9 cellular contexts compared by ENCODE assay signal in genomic region chrX:135086197-135086854, GRCh38. TPM values are rescaled to one million over a fixed set of nuclear protein-coding genes. Genes with fewer than 3 reads are reported as not detected.
DNase-seq lines count a peak whose midpoint lies in the region; ATAC-seq and TF ChIP-seq lines count a peak whose summit lies in the region.
"Had no signal": no experiment of that assay in that cellular context is flagged by ENCODE, and none has a peak within 500 bp of the region (broad histone marks: within the 10 kb centered on the region; RNA-seq: fewer than 3 reads in every experiment).

No MANE protein-coding gene starts in this region.

- ATAC-seq in left lobe of liver: peak; percentile 94

- TF ChIP-seq POLR2A in tibial nerve (IDR thresholded peaks at IDR 0.05): no peak

- H3K4me3 ChIP-seq in A673 (ENCODE audit: low read depth, low read length, poor library complexity, severe bottlenecking): no peak overlapping the region
- no peak overlapping the region for H3K4me3 ChIP-seq in HEK293 (ENCODE audit: low read depth, low read length)
- H3K4me3 ChIP-seq in tibial nerve: no peak overlapping the region

- DNase-seq in A673 (ENCODE audit: low spot score) (peak; percentile 61), GM10266 (ENCODE audit: extremely low spot score) (peak; percentile 24), NAMALWA (ENCODE audit: low spot score) (peak; percentile 76), SKM-1 treated with dmso at 0.1 percent for 144 hours (lab: John Stamatoyannopoulos, UW; ENCODE audit: unreplicated experiment) (peak; percentile 31), left lobe of liver (ENCODE audit: low spot score) (no peak), tibial nerve (ENCODE audit: low spot score in 2 of 2) (peak in 1 of 2 donors; percentile 38)
- peak; percentile 54 for DNase-seq in central memory CD4-positive, alpha-beta T cell

- BruUV-seq in A673 (replicated peaks; lab: Mats Ljungman, UMichigan): no TSS peak

- intact Hi-C loops in A673 (cut with micrococcal nuclease; ENCODE audit: unreplicated experiment): loop anchor here (1.0 kb wide), 1 partner anchor 121 kb away; no protein-coding TSS in a partner anchor

- 6 to 14% methylated on average over 4 of the region's 4 CpGs for WGBS in tibial nerve, 2 donors

- no peaks in the 10 kb centered on the region for H3K27me3 ChIP-seq in A673 (replicated peaks; ENCODE audit: insufficient read depth, low read depth, low read length, poor library complexity)
- H3K27me3 ChIP-seq in tibial nerve: peaks cover 0 to 13% of the 10 kb centered on the region in 2 donors

- TF ChIP-seq EP300 in tibial nerve (IDR thresholded peaks at IDR 0.05): no peak

- H3K36me3 ChIP-seq in A673 (ENCODE audit: insufficient read depth, low read length, poor library complexity, severe bottlenecking): no peaks in the 10 kb centered on the region
- no peaks in the 10 kb centered on the region for H3K36me3 ChIP-seq in HEK293 (ENCODE audit: control insufficient read depth in 2 of 2, insufficient read depth in 1 of 2, low read length in 2 of 2)
- H3K36me3 ChIP-seq in tibial nerve: no peaks in the 10 kb centered on the region

- H3K27ac ChIP-seq in A673 (ENCODE audit: low read depth, low read length, poor library complexity, severe bottlenecking) (no peak overlapping the region), HEK293 (ENCODE audit: extremely low read depth, low read depth, low read length) (no peak overlapping the region), tibial nerve (no peak overlapping the region)
- H3K27ac ChIP-seq: HL-60 had no signal

- TF ChIP-seq CTCF in A673 (conservative IDR thresholded peaks at IDR 0.05; ENCODE audit: low read depth, low read length) (peak; percentile 79), GM10266 (IDR thresholded peaks at IDR 0.05; ENCODE audit: control insufficient read depth, insufficient read depth, low read depth, missing control alignments) (peak; percentile 45), HEK293 (tag by site-specific recombination; IDR thresholded peaks at IDR 0.05) (peak; percentile 11; the same call in 1 of the 2 replicates), tibial nerve (IDR thresholded peaks at IDR 0.05) (peak; percentile 42 to 53 (median 45))

- H3K9me3 ChIP-seq in A673 (ENCODE audit: low read depth, low read length, poor library complexity, severe bottlenecking) (no peaks in the 10 kb centered on the region), HEK293 (ENCODE audit: control insufficient read depth, insufficient read depth, low read depth, low read length) (no peaks in the 10 kb centered on the region), tibial nerve (no peaks in the 10 kb centered on the region)

- POLR2A ChIA-PET in A673 (lab: Charles Lee; ENCODE audit: low non-redundant PET) (no interaction called here), HEK293 (lab: Yijun Ruan, JAX) (interaction anchor here (0.9 kb wide), 1 partner anchor 34 kb away, joined by 3 read pairs; the partner anchor contains the start of gene RTL8A)

- H3K4me1 ChIP-seq in A673 (ENCODE audit: insufficient read depth, low read length, poor library complexity, severe bottlenecking) (no peaks in the 10 kb centered on the region), HEK293 (ENCODE audit: control insufficient read depth, insufficient read depth, low read length) (no peaks in the 10 kb centered on the region), tibial nerve (no peaks in the 10 kb centered on the region)

- CTCF ChIA-PET in A673 (lab: Charles Lee) (no interaction called here), HEK293 (lab: Yijun Ruan, JAX) (interaction anchor here (0.5 to 1.9 kb wide), 19 partner anchors 8 to 1723 kb away, joined by 3 to 8 read pairs (median 4); no protein-coding TSS in a partner anchor)

TF ChIP-seq in HEK293, 187 proteins besides CTCF, POLR2A, EP300 and RAD21 (continues in another document):
- TF ChIP-seq, protein P1, sequence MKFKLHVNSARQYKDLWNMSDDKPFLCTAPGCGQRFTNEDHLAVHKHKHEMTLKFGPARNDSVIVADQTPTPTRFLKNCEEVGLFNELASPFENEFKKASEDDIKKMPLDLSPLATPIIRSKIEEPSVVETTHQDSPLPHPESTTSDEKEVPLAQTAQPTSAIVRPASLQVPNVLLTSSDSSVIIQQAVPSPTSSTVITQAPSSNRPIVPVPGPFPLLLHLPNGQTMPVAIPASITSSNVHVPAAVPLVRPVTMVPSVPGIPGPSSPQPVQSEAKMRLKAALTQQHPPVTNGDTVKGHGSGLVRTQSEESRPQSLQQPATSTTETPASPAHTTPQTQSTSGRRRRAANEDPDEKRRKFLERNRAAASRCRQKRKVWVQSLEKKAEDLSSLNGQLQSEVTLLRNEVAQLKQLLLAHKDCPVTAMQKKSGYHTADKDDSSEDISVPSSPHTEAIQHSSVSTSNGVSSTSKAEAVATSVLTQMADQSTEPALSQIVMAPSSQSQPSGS (tag by site-specific recombination; IDR thresholded peaks at IDR 0.05; ENCODE audit: low read depth): no peak
- TF ChIP-seq ZBTB21 (tag by site-specific recombination; IDR thresholded peaks at IDR 0.05) (no peak), ZNF133 (tag by site-specific recombination; IDR thresholded peaks at IDR 0.05) (no peak), ZNF2 (tag by site-specific recombination; IDR thresholded peaks at IDR 0.05) (no peak), ZNF639 (tag by site-specific recombination; IDR thresholded peaks at IDR 0.05) (no peak), ZNF561 (tag by site-specific recombination; IDR thresholded peaks at IDR 0.05; ENCODE audit: borderline replicate concordance) (no peak), ZBTB17 (tag by site-specific recombination; IDR thresholded peaks at IDR 0.05) (0 out of 2 replicates have a peak, but pooled peaks have one; percentile 32), ZNF645 (tag by site-specific recombination; IDR thresholded peaks at IDR 0.05) (no peak), ZNF202 (tag by site-specific recombination; IDR thresholded peaks at IDR 0.05; ENCODE audit: borderline replicate concordance) (no peak), ZNF585B (tag by site-specific recombination; IDR thresholded peaks at IDR 0.05) (no peak)
- TF ChIP-seq, protein P2, sequence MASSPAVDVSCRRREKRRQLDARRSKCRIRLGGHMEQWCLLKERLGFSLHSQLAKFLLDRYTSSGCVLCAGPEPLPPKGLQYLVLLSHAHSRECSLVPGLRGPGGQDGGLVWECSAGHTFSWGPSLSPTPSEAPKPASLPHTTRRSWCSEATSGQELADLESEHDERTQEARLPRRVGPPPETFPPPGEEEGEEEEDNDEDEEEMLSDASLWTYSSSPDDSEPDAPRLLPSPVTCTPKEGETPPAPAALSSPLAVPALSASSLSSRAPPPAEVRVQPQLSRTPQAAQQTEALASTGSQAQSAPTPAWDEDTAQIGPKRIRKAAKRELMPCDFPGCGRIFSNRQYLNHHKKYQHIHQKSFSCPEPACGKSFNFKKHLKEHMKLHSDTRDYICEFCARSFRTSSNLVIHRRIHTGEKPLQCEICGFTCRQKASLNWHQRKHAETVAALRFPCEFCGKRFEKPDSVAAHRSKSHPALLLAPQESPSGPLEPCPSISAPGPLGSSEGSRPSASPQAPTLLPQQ (tag by site-specific recombination; IDR thresholded peaks at IDR 0.05): no peak
- TF ChIP-seq, protein P3, sequence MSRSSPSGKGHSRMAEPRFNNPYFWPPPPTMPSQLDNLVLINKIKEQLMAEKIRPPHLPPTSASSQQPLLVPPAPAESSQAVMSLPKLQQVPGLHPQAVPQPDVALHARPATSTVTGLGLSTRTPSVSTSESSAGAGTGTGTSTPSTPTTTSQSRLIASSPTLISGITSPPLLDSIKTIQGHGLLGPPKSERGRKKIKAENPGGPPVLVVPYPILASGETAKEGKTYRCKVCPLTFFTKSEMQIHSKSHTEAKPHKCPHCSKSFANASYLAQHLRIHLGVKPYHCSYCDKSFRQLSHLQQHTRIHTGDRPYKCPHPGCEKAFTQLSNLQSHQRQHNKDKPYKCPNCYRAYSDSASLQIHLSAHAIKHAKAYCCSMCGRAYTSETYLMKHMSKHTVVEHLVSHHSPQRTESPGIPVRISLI (tag by site-specific recombination; IDR thresholded peaks at IDR 0.05): no peak

RNA-seq across cellular contexts. Expression of gene SMIM10L2B, which starts 12.2 kb away (rescaled TPM):
- total RNA-seq in A673 (2021) (0.32 and 0.74 TPM in 2 replicates), left lobe of liver (1.1 TPM), tibial nerve (1 to 10 TPM; 3.0 to 7.6 (median 6.1) TPM)

RNA-seq across cellular contexts. Expression of gene ETDB, which starts 34.0 kb away (rescaled TPM):
- total RNA-seq in A673 (2021): not detected in 2 replicates
- total RNA-seq in left lobe of liver: not detected
- not detected for total RNA-seq in tibial nerve

RNA-seq across cellular contexts. Expression of gene RTL8A, which starts 34.4 kb away (rescaled TPM):
- total RNA-seq in A673 (2021): 34.6 and 38.3 TPM in 2 replicates
- total RNA-seq in left lobe of liver: 10.9 TPM
- 10 to 100 TPM; 24.9 to 32.6 (median 27.7) TPM for total RNA-seq in tibial nerve

RNA-seq across cellular contexts. Expression of gene RTL8C, which starts 54.2 kb away (rescaled TPM):
- total RNA-seq in A673 (2021) (51.5 and 55.1 TPM in 2 replicates), left lobe of liver (28.2 TPM), tibial nerve (100 to 1,000 TPM in 1 of 4 donors, 10 to 100 TPM in 3; 78.1 to 131 (median 87.0) TPM)

Comparison
In these comparisons a context has a peak if more than half of its experiments do, and no peak if none do; other contexts are left out.
1. CTCF ChIP-seq: peak in every context shown above with its lines; median percentile 79 in A673; 45 in GM10266; 45 in tibial nerve; 11 in HEK293.